33 cellular contexts compared by ENCODE assay signal in the genomic region with DNA sequence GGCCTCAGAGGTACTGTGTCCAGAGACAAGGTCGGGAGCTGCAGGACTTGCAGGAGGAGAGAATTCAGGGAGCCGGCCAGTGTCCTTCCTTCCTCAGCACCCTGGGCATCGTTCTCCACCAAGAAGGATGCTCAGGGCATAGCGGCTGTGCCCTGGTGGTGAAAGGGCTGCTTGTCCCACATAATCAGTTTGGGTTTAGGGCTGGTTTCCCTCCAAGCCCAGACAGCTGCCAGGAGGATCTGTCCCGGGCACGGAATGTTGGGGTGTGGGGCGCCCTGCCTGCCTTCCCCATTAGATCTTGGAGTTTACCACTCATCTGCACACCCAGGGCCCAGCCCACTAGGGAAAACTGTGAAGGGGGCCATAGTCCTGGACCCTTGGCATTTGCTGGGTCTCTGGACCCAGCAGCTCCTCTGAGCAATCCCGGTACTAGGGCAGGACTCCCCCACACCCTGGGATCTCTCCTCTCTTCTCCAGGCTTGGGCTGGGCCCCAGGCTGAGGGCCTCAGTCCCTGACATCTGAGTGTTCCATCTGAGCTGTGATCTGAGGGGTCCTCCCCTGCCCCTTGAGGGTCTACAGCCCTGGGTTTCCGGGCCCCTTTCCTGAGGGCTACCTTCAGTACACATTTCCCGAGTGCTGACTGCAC. TPM values are rescaled to one million over a fixed set of nuclear protein-coding genes. Genes with fewer than 3 reads are reported as not detected.
A peak's percentile ranks its signal among the peaks of the same experiment; 100 is the strongest.
DNase-seq lines count a peak whose midpoint lies in the region; ATAC-seq, FAIRE-seq and TF ChIP-seq lines count a peak whose summit lies in the region.
"Had no signal": no experiment of that assay in that cellular context is flagged by ENCODE, and none has a peak within 500 bp of the region (broad histone marks: within the 10 kb centered on the region; RNA-seq: fewer than 3 reads in every experiment).

No MANE protein-coding gene starts in this region.

- H3K27me3 ChIP-seq in GM12878 (replicated peaks in 1 of 2; ENCODE audit: control insufficient read depth in 2 of 2, insufficient read depth in 2 of 2, low read length in 1 of 2) (no peaks in the 10 kb centered on the region), HepG2 (ENCODE audit: control insufficient read depth in 1 of 2, insufficient read depth in 2 of 2, low read length in 2 of 2) (peaks cover 0 to 1% of the 10 kb centered on the region in 2 experiments; a peak in 1 of 5 replicates), ascending aorta (no peaks in the 10 kb centered on the region)
- H3K27me3 ChIP-seq: neutrophil had no signal

- in situ Hi-C loops in GM12878 (cut with MboI), result no loop called here
- in situ Hi-C loops in HepG2 (cut with HindIII; ENCODE audit: extremely low pct_ligation_motif_present, low pct_unique_long_range_greater_than_20kb), result no loop called here
- in situ Hi-C loops in G401 (cut with HindIII; ENCODE audit: low sequenced_read_pairs), result no loop called here

- no peak overlapping the region for H2AFZ ChIP-seq in GM12878 (ENCODE audit: control insufficient read depth, low read depth, low read length)
- H2AFZ ChIP-seq in HepG2 (ENCODE audit: low read length), result no peak overlapping the region

- CTCF ChIA-PET in GM12878 (lab: Yijun Ruan, JAX), result interaction anchor here (1.2 to 1.4 kb wide), 2 partner anchors 35 to 115 kb away, joined by 3 to 4 read pairs; no protein-coding TSS in a partner anchor
- CTCF ChIA-PET in HepG2 (lab: Yijun Ruan, JAX; ENCODE audit: low intra/inter-chr PET ratio, low total read pairs), result no interaction called here

- H3K4me3 ChIP-seq in GM12878 (no peak overlapping the region), HepG2 (replicated peaks in 1 of 3; ENCODE audit: insufficient read depth in 1 of 3, low read depth in 2 of 3, low read length in 3 of 3) (no peak overlapping the region), ascending aorta (no peak overlapping the region)
- H3K4me3 ChIP-seq: HAP-1, left ventricle myocardium inferior, psoas muscle had no signal

- no peaks in the 10 kb centered on the region for H3K4me1 ChIP-seq in GM12878 (ENCODE audit: control insufficient read depth, insufficient read depth, low read length)
- H3K4me1 ChIP-seq in HepG2 (ENCODE audit: insufficient read depth, low read length), result peaks cover 22% of the 10 kb centered on the region
- H3K4me1 ChIP-seq in ascending aorta, result no peaks in the 10 kb centered on the region
- H3K4me1 ChIP-seq: HAP-1, left ventricle myocardium inferior, psoas muscle had no signal

- 85% methylated on average over 10 of the region's 10 CpGs for WGBS in GM12878 (ENCODE audit: insufficient coverage, insufficient replicate concordance, low lambda C conversion rate, missing lambda C conversion rate)
- WGBS in HepG2 (ENCODE audit: low lambda C conversion rate), result 82% methylated on average over 9 of the region's 10 CpGs

- H4K20me1 ChIP-seq in GM12878 (ENCODE audit: control insufficient read depth, insufficient read depth) (no peaks in the 10 kb centered on the region; the same call in 1 of the 2 replicates), HepG2 (ENCODE audit: insufficient read depth, low read length) (no peaks in the 10 kb centered on the region)

- ATAC-seq in GM12878 (no peak), HepG2 (peak; percentile 4), HG03469 (IDR thresholded peaks at IDR 0.05; ENCODE audit: unreplicated experiment) (no peak), HG03039 (IDR thresholded peaks at IDR 0.05; ENCODE audit: unreplicated experiment) (no peak)
- ATAC-seq: activated naive CD4-positive, alpha-beta T cell treated with anti-CD3 and anti-CD28 coated beads, Interleukin-2, amount 50 U/mL, for 72 hours; psoas muscle; sciatic nerve had no signal

- H3K27ac ChIP-seq in GM12878 (ENCODE audit: control insufficient read depth, insufficient read depth) (no peak overlapping the region), HepG2 (ENCODE audit: extremely low read length, insufficient read depth, low read length) (no peak overlapping the region), ascending aorta (no peak overlapping the region)
- H3K27ac ChIP-seq: left ventricle myocardium inferior, neutrophil, psoas muscle had no signal

- TF ChIP-seq CTCF in GM12878 (IDR thresholded peaks at IDR 0.05 in 2 of 3, conservative IDR thresholded peaks at IDR 0.05 in 1 of 3; ENCODE audit: control insufficient read depth in 2 of 3, extremely low read depth in 1 of 3, insufficient read depth in 1 of 3, low read depth in 3 of 3, low read length in 3 of 3) (no peak), HepG2 (CRISPR knock-in tag; IDR thresholded peaks at IDR 0.05) (no peak), ascending aorta (IDR thresholded peaks at IDR 0.05) (no peak)

- TF ChIP-seq POLR2A in GM12878 (IDR thresholded peaks at IDR 0.05; ENCODE audit: low read depth, low read length) (peak; percentile 26; the same call in 1 of the 2 replicates), HepG2 (IDR thresholded peaks at IDR 0.05; ENCODE audit: insufficient read depth in 1 of 2, low read depth in 2 of 2, low read length in 2 of 2) (no peak)

- H3K4me2 ChIP-seq in GM12878 (ENCODE audit: control insufficient read depth, insufficient read depth) (no peak overlapping the region), HepG2 (ENCODE audit: low read depth, low read length) (no peak overlapping the region)

- SMC1A ChIA-PET in GM12878 (lab: Charles Lee; ENCODE audit: uncharacterized antibody, unreplicated experiment), result interaction anchor here (1.1 to 1.7 kb wide), 3 partner anchors 16 to 190 kb away, joined by 3 to 4 read pairs (median 3); no protein-coding TSS in a partner anchor

- no peaks in the 10 kb centered on the region for H3K9me3 ChIP-seq in GM12878 (replicated peaks; ENCODE audit: control insufficient read depth, insufficient read depth, low read length)
- H3K9me3 ChIP-seq in HepG2 (ENCODE audit: low read length), result no peaks in the 10 kb centered on the region
- no peaks in the 10 kb centered on the region for H3K9me3 ChIP-seq in ascending aorta
- H3K9me3 ChIP-seq: HAP-1, left ventricle myocardium inferior, neutrophil, psoas muscle had no signal

- DNase-seq in DMS53 (lab: John Stamatoyannopoulos, UW) (peak; percentile 26), DMS53 treated with DMSO at 0.1 percent for 48 hours (lab: John Stamatoyannopoulos, UW; ENCODE audit: unreplicated experiment) (no peak), GM12878 (ENCODE audit: low read depth, low spot score) (no peak), HepG2 (ENCODE audit: low spot score) (no peak), ascending aorta (ENCODE audit: low spot score in 2 of 2) (no peak), G401 (ENCODE audit: low spot score) (no peak)
- DNase-seq: 8988T; activated CD4-positive, alpha-beta T cell treated with anti-CD3 and anti-CD28 coated beads, Interleukin-2, amount 10 ng/mL, durations not matched to agents 24 days and 14 days; activated CD8-positive, alpha-beta memory T cell treated with anti-CD3 and anti-CD28 coated beads for 24 hours; activated T-cell treated with anti-CD3 and anti-CD28 coated beads for 4 hours; Calu3; effector CD8-positive, alpha-beta T cell; left ventricle myocardium inferior; NCI-H1092 treated with DMSO at 0.1 percent for 48 hours; NCI-H187; NCI-H510A; stimulated activated CD4-positive, alpha-beta T cell treated with anti-CD3 and anti-CD28 coated beads, Interleukin-12 subunit alpha, Interleukin-12 subunit beta, amount 100 ng/mL, for 4 hours; stimulated activated CD4-positive, alpha-beta T cell treated with anti-CD3 and anti-CD28 coated beads, Interleukin-2, amount 100 ng/mL, for 48 hours; T1000; trophoblast cell had no signal

- RAD21 ChIA-PET in GM12878 (lab: Charles Lee; ENCODE audit: unreplicated experiment), result no interaction called here

- TF ChIP-seq RAD21 in GM12878 (IDR thresholded peaks at IDR 0.05; ENCODE audit: insufficient read depth, low read depth, low read length), result no peak
- TF ChIP-seq RAD21 in HepG2 (CRISPR knock-in tag; IDR thresholded peaks at IDR 0.05), result no peak

- POLR2A ChIA-PET in GM12878 (lab: Charles Lee), result no interaction called here
- POLR2A ChIA-PET in HepG2 (lab: Yijun Ruan, JAX), result no interaction called here

- intact Hi-C loops in GM12878 (cut with micrococcal nuclease; ENCODE audit: unreplicated experiment), result no loop called here
- intact Hi-C loops in HepG2 (cut with micrococcal nuclease; ENCODE audit: unreplicated experiment), result no loop called here
- intact Hi-C loops in ascending aorta (cut with DNase I), result no loop called here

- TF ChIP-seq EP300 in GM12878 (IDR thresholded peaks at IDR 0.05; ENCODE audit: borderline replicate concordance in 1 of 2, control insufficient read depth in 1 of 2, low read depth in 2 of 2, low read length in 2 of 2), result no peak
- no peak for TF ChIP-seq EP300 in HepG2 (IDR thresholded peaks at IDR 0.05; ENCODE audit: low read depth in 2 of 2, low read length in 2 of 2)
- TF ChIP-seq EP300 in HepG2 (CRISPR knock-in tag; IDR thresholded peaks at IDR 0.05; ENCODE audit: borderline replicate concordance), result no peak

- H3K79me2 ChIP-seq in GM12878 (ENCODE audit: control insufficient read depth, insufficient read depth, low read length) (no peaks in the 10 kb centered on the region), HepG2 (ENCODE audit: insufficient read depth, low read length) (no peaks in the 10 kb centered on the region)

- H3K36me3 ChIP-seq in GM12878 (ENCODE audit: control insufficient read depth in 2 of 2, insufficient read depth in 2 of 2, low read length in 1 of 2) (no peaks in the 10 kb centered on the region), HepG2 (replicated peaks in 1 of 2; ENCODE audit: control insufficient read depth in 1 of 2, insufficient read depth in 2 of 2, low read length in 2 of 2) (no peaks in the 10 kb centered on the region), ascending aorta (no peaks in the 10 kb centered on the region)
- H3K36me3 ChIP-seq: HAP-1, left ventricle myocardium inferior, neutrophil had no signal

- H3K9ac ChIP-seq in GM12878 (ENCODE audit: control insufficient read depth, insufficient read depth, low read length) (no peak overlapping the region), HepG2 (ENCODE audit: insufficient read depth, low read depth, low read length) (no peak overlapping the region)

- BruUV-seq in GM12878 (replicated peaks; lab: Mats Ljungman, UMichigan) (no TSS peak), HepG2 (replicated peaks; lab: Mats Ljungman, UMichigan) (no TSS peak)

- FAIRE-seq in GM12878 (lab: Jason Lieb, UNC), result no peak
- no peak for FAIRE-seq in HepG2 (lab: Jason Lieb, UNC)
- FAIRE-seq: bronchial epithelial cell, colon, islet of Langerhans had no signal

RNA-seq across cellular contexts. Expression of gene SPDEF, which starts 18.6 kb away (rescaled TPM):
- 0.27 TPM in 1 of 2 replicates, not detected in the other for total RNA-seq in GM12878 (2013; cell fraction: nucleolus; rRNA removed)
- total RNA-seq in GM12878 (2014; rRNA removed), result not detected in 2 replicates
- total RNA-seq in GM12878 (2014; rRNA removed; fragmentation: Illumina TruSeq; extraction: Trizol), result not detected in 2 replicates
- total RNA-seq in GM12878 (2021), result not detected in 2 replicates
- polyA plus RNA-seq in GM12878 (2011; ENCODE audit: low read depth), result not detected
- not detected in 2 replicates for polyA plus RNA-seq in GM12878 (2011; rRNA removed)
- polyA plus RNA-seq in GM12878 (2011; cell fraction: cytosol; rRNA removed), result 0.03 and 0.07 TPM in 2 replicates
- polyA plus RNA-seq in GM12878 (2011; cell fraction: nucleus; rRNA removed), result 0.06 and 0.18 TPM in 2 replicates
- not detected in 2 replicates for polyA plus RNA-seq in GM12878 (2012)
- not detected in 2 replicates for polyA plus RNA-seq in GM12878 (2014; fragmentation: Illumina TruSeq; extraction: Trizol)
- polyA plus RNA-seq in GM12878 (2014; fragmentation: Nextera tagmentation; extraction: Ambion mirVana), result not detected
- polyA plus RNA-seq in GM12878 (2014; rRNA removed), result not detected in 2 replicates
- polyA plus RNA-seq in GM12878 (2016; fragmentation: Nextera tagmentation; extraction: Ambion mirVana), result not detected
- not detected in 2 replicates for polyA minus RNA-seq in GM12878 (2011; rRNA and poly(A)+ RNA removed)
- not detected in 2 replicates for polyA minus RNA-seq in GM12878 (2011; cell fraction: cytosol; rRNA and poly(A)+ RNA removed)
- polyA minus RNA-seq in GM12878 (2011; cell fraction: nucleus; rRNA and poly(A)+ RNA removed), result not detected in 2 replicates
- total RNA-seq in HepG2 (2016; rRNA removed; fragmentation: Illumina TruSeq; extraction: Trizol), result not detected in 2 replicates
- total RNA-seq in HepG2 (2016; cell fraction: cytosol; rRNA removed; fragmentation: Illumina TruSeq; extraction: Trizol; ENCODE audit: low read depth), result not detected in 2 replicates
- not detected in 2 replicates for total RNA-seq in HepG2 (2016; cell fraction: insoluble cytoplasmic fraction; rRNA removed; fragmentation: Illumina TruSeq; extraction: Trizol)
- total RNA-seq in HepG2 (2016; cell fraction: membrane; rRNA removed; fragmentation: Illumina TruSeq; extraction: Trizol), result not detected in 2 replicates
- not detected in 2 replicates for total RNA-seq in HepG2 (2016; cell fraction: nucleus; rRNA removed; fragmentation: Illumina TruSeq; extraction: Trizol)
- polyA plus RNA-seq in HepG2 (2011; rRNA removed), result 0.03 TPM in 1 of 2 replicates, not detected in the other
- not detected in 2 replicates for polyA plus RNA-seq in HepG2 (2011; cell fraction: cytosol; rRNA removed)
- 0.07 and 0.08 TPM in 2 replicates for polyA plus RNA-seq in HepG2 (2011; cell fraction: nucleus; rRNA removed)
- not detected in 2 replicates for polyA plus RNA-seq in HepG2 (2012)
- polyA plus RNA-seq in HepG2 (2016; cell fraction: cytosol; fragmentation: Illumina TruSeq; extraction: Trizol; ENCODE audit: low read depth), result not detected in 2 replicates
- not detected in 2 replicates for polyA plus RNA-seq in HepG2 (2016; cell fraction: insoluble cytoplasmic fraction; fragmentation: Illumina TruSeq; extraction: Trizol; ENCODE audit: low read depth)
- polyA plus RNA-seq in HepG2 (2016; cell fraction: membrane; fragmentation: Illumina TruSeq; extraction: Trizol; ENCODE audit: low read depth), result not detected in 2 replicates
- not detected in 2 replicates for polyA plus RNA-seq in HepG2 (2016; cell fraction: nucleus; fragmentation: Illumina TruSeq; extraction: Trizol; ENCODE audit: insufficient read depth, low read depth)
- polyA minus RNA-seq in HepG2 (2011; rRNA and poly(A)+ RNA removed; ENCODE audit: low replicate concordance), result not detected in 2 replicates
- not detected in 2 replicates for polyA minus RNA-seq in HepG2 (2011; cell fraction: cytosol; rRNA and poly(A)+ RNA removed)
- polyA minus RNA-seq in HepG2 (2011; cell fraction: nucleus; rRNA and poly(A)+ RNA removed), result not detected in 2 replicates
- total RNA-seq in ascending aorta, result not detected
- total RNA-seq in G401 (2014; rRNA removed; shearing (Covaris generic)), result 0.12 TPM in 1 of 2 replicates, not detected in the other
- total RNA-seq: activated CD4-positive, alpha-beta T cell treated with anti-CD3 and anti-CD28 coated beads, Interleukin-2, amount 10 ng/mL, durations not matched to agents 24 days and 14 days; epithelial cell of proximal tubule; glomerular endothelial cell; sciatic nerve had no signal
- polyA plus RNA-seq: CD14-positive monocyte had no signal
